In genomic region chr3:114362815-114363214, GRCh38 we compare ENCODE assay signal across 8 cellular contexts.
DNase-seq lines count a peak whose midpoint lies in the region; ATAC-seq and TF ChIP-seq lines count a peak whose summit lies in the region.

No MANE protein-coding gene starts in this region.

- POLR2A ChIA-PET in OCI-LY7 (lab: Charles Lee), result interaction anchor here (0.5 to 0.6 kb wide), 3 partner anchors 21 to 307 kb away, joined by 3 read pairs; no protein-coding TSS in a partner anchor

- H3K79me2 ChIP-seq in OCI-LY7 (ENCODE audit: insufficient read depth, low read depth, low read length) (no peaks in the 10 kb centered on the region), parathyroid adenoma (no peaks in the 10 kb centered on the region)

- no peak overlapping the region for H2AFZ ChIP-seq in OCI-LY7 (ENCODE audit: low read length)
- H2AFZ ChIP-seq in parathyroid adenoma, result no peak overlapping the region

- no peaks in the 10 kb centered on the region for H3K36me3 ChIP-seq in BE2C
- no peaks in the 10 kb centered on the region for H3K36me3 ChIP-seq in OCI-LY7 (ENCODE audit: insufficient read depth, low read length)
- no peaks in the 10 kb centered on the region for H3K36me3 ChIP-seq in parathyroid adenoma (ENCODE audit: control insufficient read depth, insufficient read depth, low read length)

- H4K20me1 ChIP-seq in OCI-LY7 (ENCODE audit: insufficient read depth, low read length), result no peaks in the 10 kb centered on the region

- H3K9me3 ChIP-seq in BE2C, result no peaks in the 10 kb centered on the region
- no peaks in the 10 kb centered on the region for H3K9me3 ChIP-seq in OCI-LY7 (ENCODE audit: low read length)
- H3K9me3 ChIP-seq in parathyroid adenoma (ENCODE audit: control insufficient read depth, low read length), result no peaks in the 10 kb centered on the region

- H3K4me2 ChIP-seq in OCI-LY7 (ENCODE audit: low read length), result no peak overlapping the region
- no peak overlapping the region for H3K4me2 ChIP-seq in parathyroid adenoma (ENCODE audit: low read length)

- H3K4me3 ChIP-seq in BE2C (ENCODE audit: low read depth, low read length) (no peak overlapping the region), OCI-LY7 (ENCODE audit: low read depth, low read length, poor library complexity, severe bottlenecking) (no peak overlapping the region), parathyroid adenoma (ENCODE audit: low read depth, low read length) (no peak overlapping the region)

- intact Hi-C loops in OCI-LY7 (cut with micrococcal nuclease; ENCODE audit: unreplicated experiment), result loop anchor here (2.0 to 5.0 kb wide), 2 partner anchors 72 to 211 kb away; no protein-coding TSS in a partner anchor

- H3K4me1 ChIP-seq in BE2C (no peaks in the 10 kb centered on the region), OCI-LY7 (ENCODE audit: insufficient read depth, low read length, poor library complexity, severe bottlenecking) (no peaks in the 10 kb centered on the region), parathyroid adenoma (no peaks in the 10 kb centered on the region)

- no peak overlapping the region for H3K27ac ChIP-seq in OCI-LY7 (ENCODE audit: low read depth, low read length, poor library complexity, severe bottlenecking)
- H3K27ac ChIP-seq in parathyroid adenoma, result no peak overlapping the region

- no peaks in the 10 kb centered on the region for H3K9me2 ChIP-seq in OCI-LY7 (ENCODE audit: insufficient read depth, low read length)

- ATAC-seq in GM18867 (IDR thresholded peaks at IDR 0.05; ENCODE audit: unreplicated experiment), result peak; percentile 61
- no peak for ATAC-seq in GM21367 (IDR thresholded peaks at IDR 0.05; ENCODE audit: unreplicated experiment)
- ATAC-seq in HG03571 (IDR thresholded peaks at IDR 0.05; ENCODE audit: unreplicated experiment), result no peak

- CTCF ChIA-PET in OCI-LY7 (lab: Charles Lee; ENCODE audit: unreplicated experiment), result no interaction called here

- BruUV-seq in OCI-LY7 (replicated peaks; lab: Mats Ljungman, UMichigan), result no TSS peak

- peak; percentile 47 for TF ChIP-seq CTCF in BE2C (IDR thresholded peaks at IDR 0.05; ENCODE audit: low read depth, low read length)
- TF ChIP-seq CTCF in OCI-LY7 (conservative IDR thresholded peaks at IDR 0.05; ENCODE audit: low read length), result peak; percentile 79
- peak; percentile 40 for TF ChIP-seq CTCF in parathyroid adenoma (IDR thresholded peaks at IDR 0.05)

- H3K27me3 ChIP-seq in BE2C (no peaks in the 10 kb centered on the region), parathyroid adenoma (ENCODE audit: control insufficient read depth, insufficient read depth, low read length) (no peaks in the 10 kb centered on the region)

- DNase-seq in BE2C, result no peak
- peak; percentile 25 for DNase-seq in OCI-LY7 (ENCODE audit: low spot score)
- DNase-seq in epidermal melanocyte (ENCODE audit: insufficient read length, low spot score), result peak; percentile 52
- DNase-seq in ecto neural progenitor cell (ENCODE audit: low spot score), result no peak

- H3K9ac ChIP-seq in parathyroid adenoma, result no peak overlapping the region

Comparison
In these comparisons a context has a peak if more than half of its experiments do, and no peak if none do; other contexts are left out.
1. DNase-seq: peak in OCI-LY7 (single experiment) and epidermal melanocyte (single experiment); none in BE2C (single experiment) and ecto neural progenitor cell (single experiment).
2. Peak in every context shown above with its lines, with median percentiles within 50 percentile points of each other: CTCF ChIP-seq.